2 cellular contexts compared by ENCODE assay signal in genomic region chr3:9406856-9407626, GRCh38.
TF ChIP-seq lines count a peak whose summit lies in the region.

No MANE protein-coding gene starts in this region.

TF ChIP-seq in GM12891, 5 proteins besides CTCF, POLR2A, EP300 and RAD21:
- TF ChIP-seq POU2F2 (IDR thresholded peaks at IDR 0.05; ENCODE audit: low read depth, low read length) (no peak), PAX5 (IDR thresholded peaks at IDR 0.05; ENCODE audit: insufficient read depth, low read length, severe bottlenecking) (peak; percentile 74)

TF ChIP-seq in GM12878, 131 proteins besides CTCF, POLR2A, EP300 and RAD21:
- peak; percentile 76 for TF ChIP-seq PAX5 (IDR thresholded peaks at IDR 0.05; ENCODE audit: borderline replicate concordance, low read depth, low read length)
- TF ChIP-seq MEF2B (IDR thresholded peaks at IDR 0.05; ENCODE audit: partially characterized antibody, poor library complexity, severe bottlenecking) = peak; percentile 32
- no peak for TF ChIP-seq IRF4 (IDR thresholded peaks at IDR 0.05; ENCODE audit: low read depth, low read length)
